In genomic region chr11:1400168-1401000, GRCh38 we compare ENCODE assay signal across 1 cellular context.
TF ChIP-seq lines count a peak whose summit lies in the region.

No MANE protein-coding gene starts in this region.

TF ChIP-seq in HepG2, 621 proteins besides CTCF, POLR2A, EP300 and RAD21 (continued from another document):
- TF ChIP-seq, protein P1, sequence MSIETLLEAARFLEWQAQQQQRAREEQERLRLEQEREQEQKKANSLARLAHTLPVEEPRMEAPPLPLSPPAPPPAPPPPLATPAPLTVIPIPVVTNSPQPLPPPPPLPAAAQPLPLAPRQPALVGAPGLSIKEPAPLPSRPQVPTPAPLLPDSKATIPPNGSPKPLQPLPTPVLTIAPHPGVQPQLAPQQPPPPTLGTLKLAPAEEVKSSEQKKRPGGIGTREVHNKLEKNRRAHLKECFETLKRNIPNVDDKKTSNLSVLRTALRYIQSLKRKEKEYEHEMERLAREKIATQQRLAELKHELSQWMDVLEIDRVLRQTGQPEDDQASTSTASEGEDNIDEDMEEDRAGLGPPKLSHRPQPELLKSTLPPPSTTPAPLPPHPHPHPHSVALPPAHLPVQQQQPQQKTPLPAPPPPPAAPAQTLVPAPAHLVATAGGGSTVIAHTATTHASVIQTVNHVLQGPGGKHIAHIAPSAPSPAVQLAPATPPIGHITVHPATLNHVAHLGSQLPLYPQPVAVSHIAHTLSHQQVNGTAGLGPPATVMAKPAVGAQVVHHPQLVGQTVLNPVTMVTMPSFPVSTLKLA (IDR thresholded peaks at IDR 0.05): peak; percentile 76
